Comparison of ENCODE assay signal across 8 cellular contexts in the genomic region with DNA sequence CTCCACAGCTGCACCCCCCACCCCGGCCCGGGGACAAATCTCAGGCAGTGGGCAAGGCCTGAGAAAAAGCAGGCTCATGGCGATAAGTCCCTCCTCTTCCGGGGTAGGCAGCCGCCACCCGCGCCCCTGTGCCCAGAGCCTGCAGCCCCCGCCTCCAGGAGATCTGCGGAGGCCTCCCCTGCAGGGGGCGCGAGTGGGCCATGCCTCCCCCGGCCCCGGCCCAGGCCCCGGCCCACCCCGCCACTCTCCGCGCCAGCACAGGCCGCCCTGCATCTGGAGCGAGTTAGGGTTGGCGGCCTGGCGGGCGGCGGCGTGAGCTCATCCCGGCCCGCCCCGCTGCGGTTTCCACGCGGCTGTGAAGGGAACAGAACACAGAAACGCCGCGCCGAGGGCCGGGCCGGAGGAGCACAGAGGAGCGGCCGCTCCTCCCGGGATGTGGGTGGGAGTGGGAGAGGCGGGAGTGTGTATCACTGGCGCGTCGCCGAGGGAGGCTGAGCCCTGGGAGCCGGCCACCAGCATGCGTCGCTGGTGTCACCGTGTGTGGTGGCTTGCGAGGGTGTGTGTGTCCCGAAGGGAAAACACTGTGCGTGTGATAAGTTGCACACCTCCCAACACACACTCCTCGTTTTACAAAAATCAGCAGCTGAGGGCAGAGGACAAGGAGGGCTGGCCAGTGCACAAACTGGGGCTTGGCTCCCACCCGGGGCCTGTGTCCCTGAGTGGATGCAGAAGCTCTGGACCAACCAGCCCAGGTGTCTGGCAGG. TPM values are rescaled to one million over a fixed set of nuclear protein-coding genes. Genes with fewer than 3 reads are reported as not detected.
A peak's percentile ranks its signal among the peaks of the same experiment; 100 is the strongest.
DNase-seq lines count a peak whose midpoint lies in the region; ATAC-seq and TF ChIP-seq lines count a peak whose summit lies in the region.

No MANE protein-coding gene starts in this region.

- peak; percentile 50 for TF ChIP-seq CTCF in GM10248 (IDR thresholded peaks at IDR 0.05; ENCODE audit: control extremely low read depth, extremely low read depth, low read depth, missing control alignments)

- CTCF ChIA-PET in GM10248 (lab: Yijun Ruan, JAX): interaction anchor here (0.7 to 2.1 kb wide), 9 partner anchors 10 to 145 kb away, joined by 3 to 7 read pairs (median 3); a partner anchor contains a TSS

- POLR2A ChIA-PET in GM10248 (lab: Yijun Ruan, JAX): no interaction called here

- ATAC-seq in HG02571 (IDR thresholded peaks at IDR 0.05; ENCODE audit: unreplicated experiment): peak; percentile 69
- peak; percentile 92 for ATAC-seq in effector memory CD8-positive, alpha-beta T cell (replicated peaks)

- no peaks in the 10 kb centered on the region for H3K27me3 Mint-ChIP-seq in effector memory CD8-positive, alpha-beta T cell

- peaks cover 5% of the 10 kb centered on the region for H3K36me3 Mint-ChIP-seq in effector memory CD8-positive, alpha-beta T cell (ENCODE audit: insufficient read depth)

- peaks cover 6 to 8% of the 10 kb centered on the region in 2 donors for H3K9me3 Mint-ChIP-seq in effector memory CD8-positive, alpha-beta T cell

- peak overlapping the region; percentile 79 to 82 for H3K4me3 Mint-ChIP-seq in effector memory CD8-positive, alpha-beta T cell

- peak overlapping the region; percentile 68 to 89 for H3K27ac Mint-ChIP-seq in effector memory CD8-positive, alpha-beta T cell

- H3K4me1 Mint-ChIP-seq in effector memory CD8-positive, alpha-beta T cell (ENCODE audit: low read depth in 2 of 2): peaks cover 0 to 10% of the 10 kb centered on the region in 2 donors

- DNase-seq in GM10248 (ENCODE audit: extremely low spot score) (peak; percentile 85), NCI-H226 (peak; percentile 28), mesenteric fat pad (ENCODE audit: low spot score) (peak; percentile 93), NCI-H1105 treated with DMSO at 0.1 percent for 48 hours (lab: John Stamatoyannopoulos, UW) (no peak)
- peak; percentile 86 for DNase-seq in activated CD8-positive, alpha-beta memory T cell treated with anti-CD3 and anti-CD28 coated beads for 24 hours
- DNase-seq in effector memory CD8-positive, alpha-beta T cell: peak; percentile 68 to 74 (median 74)
- DNase-seq in stimulated activated CD8-positive, alpha-beta memory T cell treated with anti-CD3 and anti-CD28 coated beads, Interleukin-15, amount 100 ng/mL, for 24 hours (ENCODE audit: low read depth): peak; percentile 38

RNA-seq across cellular contexts. Expression of a gene that starts 17.2 kb away (rescaled TPM):
- 2.6 TPM for total RNA-seq in mesenteric fat pad

RNA-seq across cellular contexts. Expression of a gene that starts 31.5 kb away (rescaled TPM):
- total RNA-seq in mesenteric fat pad: 16.3 TPM
